ENCODE assay signal across 15 cellular contexts in the genomic region with DNA sequence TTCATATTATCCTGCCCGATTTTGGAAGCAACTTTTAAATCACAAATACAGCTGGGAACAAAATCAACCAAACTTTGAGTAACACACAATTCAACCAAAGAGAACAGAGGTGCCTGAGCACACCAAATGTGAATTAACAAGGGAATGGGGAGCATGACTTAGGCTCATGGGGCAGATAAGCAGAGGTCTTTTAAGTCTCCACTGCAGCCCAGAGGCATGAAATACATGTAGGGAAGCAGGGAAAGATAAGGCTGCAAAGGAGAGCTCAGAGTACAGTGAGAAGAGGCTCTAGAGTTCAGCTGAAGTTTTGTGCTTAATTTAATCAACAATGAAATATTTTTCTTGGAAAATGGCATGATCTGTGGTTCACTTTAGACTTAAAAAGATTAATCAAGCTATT. TPM values are rescaled to one million over a fixed set of nuclear protein-coding genes. Genes with fewer than 3 reads are reported as not detected.
DNase-seq lines count a peak whose midpoint lies in the region; ATAC-seq, FAIRE-seq and TF ChIP-seq lines count a peak whose summit lies in the region.
"Had no signal": no experiment of that assay in that cellular context is flagged by ENCODE, and none has a peak within 500 bp of the region (broad histone marks: within the 10 kb centered on the region; RNA-seq: fewer than 3 reads in every experiment).

No MANE protein-coding gene starts in this region.

- H3K9me3 ChIP-seq in K562 (replicated peaks; ENCODE audit: control insufficient read depth, insufficient read depth, low read depth, low read length): no peaks in the 10 kb centered on the region
- H3K9me3 ChIP-seq in transverse colon: no peaks in the 10 kb centered on the region
- H3K9me3 ChIP-seq: BLaER1 had no signal

- no peak for FAIRE-seq in K562 (lab: Jason Lieb, UNC)

- POLR2A ChIA-PET in K562 (lab: Yijun Ruan, JAX): interaction anchor here (1.5 kb wide), 1 partner anchor 63 kb away, joined by 3 read pairs; no protein-coding TSS in a partner anchor

- H3K4me3 ChIP-seq in K562 (no peak overlapping the region), mesendoderm (ENCODE audit: low read length) (no peak overlapping the region), transverse colon (no peak overlapping the region)
- H3K4me3 ChIP-seq: BLaER1 had no signal

- H3K9ac ChIP-seq in K562 (ENCODE audit: insufficient read depth in 1 of 2, low read depth in 2 of 2, low read length in 2 of 2) (no peak overlapping the region), mesendoderm (ENCODE audit: low read length) (no peak overlapping the region)
- H3K9ac ChIP-seq: BLaER1 had no signal

- no peaks in the 10 kb centered on the region for H3K79me1 ChIP-seq in mesendoderm (ENCODE audit: low read length)

- in situ Hi-C loops in K562 (cut with MboI) (no loop called here), transverse colon (cut with MboI; ENCODE audit: low pct_ligation_motif_present in 1 of 4, low pct_unique_long_range_greater_than_20kb in 1 of 4, low sequenced_read_pairs in 3 of 4) (no loop called here)

- H4K5ac ChIP-seq in mesendoderm (ENCODE audit: low read length): no peak overlapping the region

- H3K27ac ChIP-seq in K562 (ENCODE audit: extremely low read depth, low read depth, low read length) (no peak overlapping the region), mesendoderm (ENCODE audit: low read depth, low read length) (no peak overlapping the region), transverse colon (peak overlapping the region in 3 of 4 donors; percentile 60 to 79 (median 71))
- H3K27ac ChIP-seq: BLaER1, HL-60 had no signal

- no peak for TF ChIP-seq CTCF in K562 (IDR thresholded peaks at IDR 0.05 in 2 of 3, conservative IDR thresholded peaks at IDR 0.05 in 1 of 3; ENCODE audit: insufficient read depth in 2 of 3, low read depth in 1 of 3, low read length in 3 of 3)
- TF ChIP-seq CTCF in transverse colon (IDR thresholded peaks at IDR 0.05): no peak

- DNase-seq in Right ventricle myocardium superior (no peak), cardiac septum (ENCODE audit: low spot score) (no peak), K562 (ENCODE audit: extremely low read depth in 1 of 4, low spot score in 3 of 4) (peak in 1 of 4 experiments; percentile 10), mesendoderm (peak; percentile 10), transverse colon (no peak), mesenteric fat pad (ENCODE audit: low spot score) (no peak), RKO (ENCODE audit: low spot score) (no peak)
- DNase-seq: 8988T; AML-193; Caco-2; CD8-positive, alpha-beta memory T cell; DMS53 had no signal

- no TSS peak for BruUV-seq in K562 (replicated peaks; lab: Mats Ljungman, UMichigan)

- no peak for TF ChIP-seq RAD21 in K562 (CRISPR knock-in tag; conservative IDR thresholded peaks at IDR 0.05 in 1 of 2, IDR thresholded peaks at IDR 0.05 in 1 of 2)

- 0% methylated on average over 1 of the region's 1 CpG for WGBS in K562 (ENCODE audit: insufficient coverage, low coverage, missing lambda C conversion rate)
- no CpG with 5 or more reads among the region's 1 CpG for WGBS in mesendoderm (ENCODE audit: extremely low coverage, insufficient coverage, low lambda C conversion rate)
- 71 to 75% methylated on average over 1 of the region's 1 CpG for WGBS in transverse colon (ENCODE audit: low coverage in 1 of 2), 2 donors

- TF ChIP-seq POLR2A in K562 (conservative IDR thresholded peaks at IDR 0.05) (no peak), transverse colon (IDR thresholded peaks at IDR 0.05) (no peak)

- no peak overlapping the region for H3K56ac ChIP-seq in mesendoderm (ENCODE audit: low read length)

- no peak overlapping the region for H2BK5ac ChIP-seq in mesendoderm (ENCODE audit: low read length)

- no peak overlapping the region for H2AFZ ChIP-seq in K562 (ENCODE audit: low read depth, low read length)

- no peak overlapping the region for H3K23ac ChIP-seq in mesendoderm (ENCODE audit: low read length)

- no peaks in the 10 kb centered on the region for H4K20me1 ChIP-seq in K562 (replicated peaks; ENCODE audit: control insufficient read depth, insufficient read depth, low read length)
- H4K20me1 ChIP-seq: BLaER1 had no signal

- no peaks in the 10 kb centered on the region for H3K36me3 ChIP-seq in K562 (ENCODE audit: control insufficient read depth, insufficient read depth, low read length)
- no peaks in the 10 kb centered on the region for H3K36me3 ChIP-seq in mesendoderm (ENCODE audit: control insufficient read depth, insufficient read depth, low read length)
- no peaks in the 10 kb centered on the region for H3K36me3 ChIP-seq in transverse colon
- H3K36me3 ChIP-seq: BLaER1 had no signal

- H3K4me2 ChIP-seq in K562 (ENCODE audit: insufficient read depth, low read length) (no peak overlapping the region), mesendoderm (ENCODE audit: low read length) (no peak overlapping the region)
- H3K4me2 ChIP-seq: BLaER1 had no signal

- H2BK120ac ChIP-seq in mesendoderm (ENCODE audit: low read depth, low read length): no peak overlapping the region

- CTCF ChIA-PET in K562 (lab: Yijun Ruan, JAX; ENCODE audit: low intra/inter-chr PET ratio): no interaction called here

- TF ChIP-seq EP300 in K562 (IDR thresholded peaks at IDR 0.05; ENCODE audit: low read length) (no peak), transverse colon (IDR thresholded peaks at IDR 0.05; ENCODE audit: low read depth) (no peak)

- no peaks in the 10 kb centered on the region for H3K9me1 ChIP-seq in K562 (ENCODE audit: control insufficient read depth, insufficient read depth, low read length)

- peak; percentile 82 for ATAC-seq in Right ventricle myocardium superior (ENCODE audit: poor library complexity)
- ATAC-seq in K562: peak; percentile 67
- ATAC-seq: HCT116 had no signal

- H3K4me1 ChIP-seq in K562 (replicated peaks in 1 of 2; ENCODE audit: control insufficient read depth in 2 of 2, insufficient read depth in 2 of 2, low read length in 2 of 2) (no peaks in the 10 kb centered on the region), mesendoderm (ENCODE audit: control insufficient read depth, low read depth, low read length) (no peaks in the 10 kb centered on the region), transverse colon (peaks cover 0 to 15% (median 4%) of the 10 kb centered on the region in 4 donors)
- H3K4me1 ChIP-seq: BLaER1 had no signal

- intact Hi-C loops in Right ventricle myocardium superior (cut with DNase I) (no loop called here), cardiac septum (cut with DNase I) (no loop called here), K562 (cut with micrococcal nuclease) (no loop called here), transverse colon (cut with DNase I; ENCODE audit: low total_unique reads) (no loop called here)

- H3K79me2 ChIP-seq in K562 (ENCODE audit: control insufficient read depth, insufficient read depth, low read length): no peaks in the 10 kb centered on the region
- H3K79me2 ChIP-seq in mesendoderm (ENCODE audit: control insufficient read depth, insufficient read depth, low read length): no peaks in the 10 kb centered on the region

- no peak overlapping the region for H3K4ac ChIP-seq in mesendoderm (ENCODE audit: low read depth, low read length)

- no peaks in the 10 kb centered on the region for H3K27me3 ChIP-seq in K562 (ENCODE audit: control insufficient read depth in 2 of 2, insufficient read depth in 2 of 2, low read length in 2 of 2)
- no peaks in the 10 kb centered on the region for H3K27me3 ChIP-seq in mesendoderm (ENCODE audit: insufficient read depth, low read length, poor library complexity)
- H3K27me3 ChIP-seq in transverse colon: no peaks in the 10 kb centered on the region
- H3K27me3 ChIP-seq: BLaER1 had no signal

- H2AK5ac ChIP-seq in mesendoderm (ENCODE audit: low read length): no peak overlapping the region

- no peak overlapping the region for H2BK15ac ChIP-seq in mesendoderm (replicated peaks; ENCODE audit: low read depth)

- H3K18ac ChIP-seq in mesendoderm (ENCODE audit: low read length): no peak overlapping the region

- no peak overlapping the region for H4K8ac ChIP-seq in mesendoderm (ENCODE audit: low read depth, low read length)

TF ChIP-seq in K562, 482 proteins besides CTCF, POLR2A, EP300 and RAD21 (continues in another document):
- no peak for TF ChIP-seq RBM34 (IDR thresholded peaks at IDR 0.05; ENCODE audit: borderline replicate concordance, insufficient read depth, low read length)
- TF ChIP-seq HOXB6 (CRISPR knock-in tag; IDR thresholded peaks at IDR 0.05; ENCODE audit: borderline replicate concordance): no peak
- no peak for TF ChIP-seq MECOM (CRISPR knock-in tag; IDR thresholded peaks at IDR 0.05)

RNA-seq across cellular contexts. Expression of a gene that starts 49.0 kb away (rescaled TPM):
- total RNA-seq in Right ventricle myocardium superior (1.1 TPM), cardiac septum (2.5 TPM), K562 (2014; rRNA removed) (0.12 TPM in 1 of 2 replicates, not detected in the other), K562 (2014; rRNA removed; fragmentation: Illumina TruSeq; extraction: Trizol) (0.16 and 0.29 TPM in 2 replicates), K562 (2015; rRNA removed; fragmentation: Illumina TruSeq; extraction: Trizol) (0.23 and 0.33 TPM in 2 replicates), K562 (2021) (0.33 and 0.42 TPM in 2 replicates), transverse colon (10 to 100 TPM in 1 of 4 donors, 1 to 10 TPM in 3; 4.6 to 25.1 (median 5.8) TPM), mesenteric fat pad (16.0 TPM)
- total RNA-seq in K562 (2011; cell fraction: chromatin; rRNA removed; ENCODE audit: low replicate concordance): 0.18 TPM in 1 of 2 replicates, not detected in the other
- total RNA-seq in K562 (2011; cell fraction: nucleolus; rRNA removed): not detected in 2 replicates
- not detected in 2 replicates for total RNA-seq in K562 (2011; cell fraction: nucleoplasm; rRNA removed)
- polyA plus RNA-seq in K562 (2011; rRNA removed) (0.08 and 0.13 TPM in 2 replicates), K562 (2014; fragmentation: Illumina TruSeq; extraction: Trizol) (0.12 and 0.24 TPM in 2 replicates), K562 (2014; fragmentation: Nextera tagmentation; extraction: Ambion mirVana) (under 1 TPM; 0.10 to 0.35 TPM), K562 (2014; rRNA removed) (0.03 and 0.22 TPM in 2 replicates)
- 0.03 and 0.10 TPM in 2 replicates for polyA plus RNA-seq in K562 (2011; cell fraction: cytosol; rRNA removed)
- 0.31 and 0.34 TPM in 2 replicates for polyA plus RNA-seq in K562 (2011; cell fraction: nucleus; rRNA removed)
- 0.36 and 0.57 TPM in 2 replicates for polyA plus RNA-seq in K562 (2012)
- polyA minus RNA-seq in K562 (2011; rRNA and poly(A)+ RNA removed): 0.27 and 0.42 TPM in 2 replicates
- polyA minus RNA-seq in K562 (2011; cell fraction: cytosol; rRNA and poly(A)+ RNA removed): not detected in 2 replicates
- polyA minus RNA-seq in K562 (2011; cell fraction: nucleus; rRNA and poly(A)+ RNA removed): not detected in 2 replicates
- 0.20 TPM for polyA plus RNA-seq in mesendoderm (2013, experiment 1 of 2)
- 0.10 TPM for polyA plus RNA-seq in mesendoderm (2013, experiment 2 of 2)

Comparison
In these comparisons a context has a peak if more than half of its experiments do, and no peak if none do; other contexts are left out.
1. H3K27ac ChIP-seq: peak in transverse colon (3 of 4); none in K562 (single experiment) and mesendoderm (single experiment).